In the genomic region with DNA sequence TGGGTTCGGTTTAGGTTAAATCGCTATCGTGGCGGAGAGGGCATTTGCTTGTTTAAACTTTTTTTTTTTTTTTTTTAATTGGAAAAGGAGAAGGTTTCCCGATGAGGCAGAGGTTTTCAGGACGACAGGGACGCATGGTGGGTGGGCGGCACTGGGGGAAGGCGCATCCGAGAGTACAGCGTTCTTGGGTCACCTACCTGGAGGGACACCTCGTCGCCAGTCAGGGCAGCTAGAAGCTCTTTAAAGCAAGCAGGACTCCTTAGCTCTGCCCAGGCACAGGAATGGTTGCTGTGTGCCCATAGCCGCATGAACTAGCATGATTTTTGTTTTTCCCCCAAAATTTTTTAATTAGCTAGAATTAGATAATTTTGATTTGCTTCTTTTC, we compare ENCODE assay signal across 10 cellular contexts. TPM values are rescaled to one million over a fixed set of nuclear protein-coding genes. Genes with fewer than 3 reads are reported as not detected.
DNase-seq lines count a peak whose midpoint lies in the region; ATAC-seq and TF ChIP-seq lines count a peak whose summit lies in the region.
"Had no signal": no experiment of that assay in that cellular context is flagged by ENCODE, and none has a peak within 500 bp of the region (broad histone marks: within the 10 kb centered on the region; RNA-seq: fewer than 3 reads in every experiment).

No MANE protein-coding gene starts in this region.

- H3K27ac ChIP-seq in iPS-18a (ENCODE audit: low read length) (no peak overlapping the region), gastrocnemius medialis (peak overlapping the region; percentile 80 to 94 (median 82)), brain microvascular endothelial cell (no peak overlapping the region)

- H3K4me3 Mint-ChIP-seq in WTC11, result peak overlapping the region; percentile 65

- DNase-seq in WTC11 (ENCODE audit: low spot score) (no peak), gastrocnemius medialis (no peak), brain microvascular endothelial cell (no peak)
- DNase-seq in activated effector memory CD4-positive, alpha-beta T cell treated with Interleukin-2 at 50 U/mL for 16 hours, result no peak
- DNase-seq: NCI-H187 had no signal

- H3K9ac ChIP-seq in iPS-18a (ENCODE audit: low read length), result no peak overlapping the region

- H3K36me3 Mint-ChIP-seq in WTC11, result no peaks in the 10 kb centered on the region

- H3K27ac Mint-ChIP-seq in WTC11, result no peak overlapping the region

- POLR2A ChIA-PET in WTC11 (lab: Charles Lee), result no interaction called here

- intact Hi-C loops in gastrocnemius medialis (cut with DNase I; ENCODE audit: low total_unique reads), result loop anchor here (5.0 to 10.0 kb wide), 6 partner anchors 48 to 596 kb away; partner anchors contain the start of genes FAM210A, PTPN2 and RNMT

- H3K27me3 ChIP-seq in iPS-18a (ENCODE audit: control insufficient read depth, insufficient read depth, low read length) (peaks cover 56% of the 10 kb centered on the region), gastrocnemius medialis (no peaks in the 10 kb centered on the region), brain microvascular endothelial cell (replicated peaks) (peaks cover 64% of the 10 kb centered on the region)

- no peak for TF ChIP-seq POLR2A in gastrocnemius medialis (IDR thresholded peaks at IDR 0.05)

- H3K4me1 ChIP-seq in iPS-18a (ENCODE audit: control insufficient read depth, low read depth, low read length) (peaks cover 15% of the 10 kb centered on the region), gastrocnemius medialis (peaks cover 60 to 62% of the 10 kb centered on the region in 2 donors)

- CTCF ChIA-PET in WTC11 (lab: Charles Lee), result interaction anchor here (1.4 to 4.6 kb wide), 3 partner anchors 32 to 106 kb away, joined by 3 to 25 read pairs (median 8); no protein-coding TSS in a partner anchor

- no peaks in the 10 kb centered on the region for H3K9me3 Mint-ChIP-seq in WTC11

- in situ Hi-C loops in gastrocnemius medialis (cut with MboI; ENCODE audit: low sequenced_read_pairs in 4 of 4), result loop anchor here (10.0 to 25.0 kb wide), 5 partner anchors 56 to 493 kb away; no protein-coding TSS in a partner anchor
- in situ Hi-C loops in brain microvascular endothelial cell (cut with HindIII; ENCODE audit: low pct_ligation_motif_present, low sequenced_read_pairs), result no loop called here

- H3K4me3 ChIP-seq in GM08714 (ENCODE audit: low read length) (0 out of 2 replicates have a peak overlapping the region, but pooled peaks have one; percentile 12), iPS-18a (ENCODE audit: low read length) (peak overlapping the region; percentile 65), gastrocnemius medialis (peak overlapping the region; percentile 65 to 90 (median 80)), brain microvascular endothelial cell (ENCODE audit: low read depth, low read length) (no peak overlapping the region)

- TF ChIP-seq CTCF in WTC11 (IDR thresholded peaks at IDR 0.05), result no peak
- TF ChIP-seq CTCF in gastrocnemius medialis (IDR thresholded peaks at IDR 0.05 in 4 of 5, conservative IDR thresholded peaks at IDR 0.05 in 1 of 5), result no peak
- no peak for TF ChIP-seq CTCF in brain microvascular endothelial cell (IDR thresholded peaks at IDR 0.05; ENCODE audit: low read depth, low read length, missing control alignments)

- ATAC-seq in WTC11 (no peak), gastrocnemius medialis (no peak), HG03520 (IDR thresholded peaks at IDR 0.05; ENCODE audit: unreplicated experiment) (no peak), HG03280 (IDR thresholded peaks at IDR 0.05; ENCODE audit: unreplicated experiment) (no peak)
- ATAC-seq: GM12878 had no signal

- no peaks in the 10 kb centered on the region for H3K9me3 ChIP-seq in iPS-18a (ENCODE audit: control insufficient read depth, low read depth, low read length)
- H3K9me3 ChIP-seq in gastrocnemius medialis, result no peaks in the 10 kb centered on the region

- peaks cover 54% of the 10 kb centered on the region for H3K27me3 Mint-ChIP-seq in WTC11 (ENCODE audit: low read depth)

- H3K36me3 ChIP-seq in iPS-18a (ENCODE audit: control insufficient read depth, low read depth, low read length) (no peaks in the 10 kb centered on the region), gastrocnemius medialis (no peaks in the 10 kb centered on the region), brain microvascular endothelial cell (replicated peaks) (no peaks in the 10 kb centered on the region)

- peaks cover 40% of the 10 kb centered on the region for H3K4me1 Mint-ChIP-seq in WTC11

TF ChIP-seq in WTC11, 78 proteins besides CTCF, POLR2A, EP300 and RAD21:
- no peak for TF ChIP-seq NR3C1 (CRISPR knock-in tag; conservative IDR thresholded peaks at IDR 0.05; ENCODE audit: low read depth)
- no peak for TF ChIP-seq MYBL2 (CRISPR knock-in tag; IDR thresholded peaks at IDR 0.05)
- TF ChIP-seq, protein P1, sequence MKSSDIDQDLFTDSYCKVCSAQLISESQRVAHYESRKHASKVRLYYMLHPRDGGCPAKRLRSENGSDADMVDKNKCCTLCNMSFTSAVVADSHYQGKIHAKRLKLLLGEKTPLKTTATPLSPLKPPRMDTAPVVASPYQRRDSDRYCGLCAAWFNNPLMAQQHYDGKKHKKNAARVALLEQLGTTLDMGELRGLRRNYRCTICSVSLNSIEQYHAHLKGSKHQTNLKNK (CRISPR knock-in tag; IDR thresholded peaks at IDR 0.05), result no peak
- no peak for TF ChIP-seq RELA (CRISPR knock-in tag; IDR thresholded peaks at IDR 0.05; ENCODE audit: borderline replicate concordance)
- no peak for TF ChIP-seq ATF1 (CRISPR knock-in tag; IDR thresholded peaks at IDR 0.05)
- no peak for TF ChIP-seq ATF6 (CRISPR knock-in tag; IDR thresholded peaks at IDR 0.05)
- no peak for TF ChIP-seq ARID4B (CRISPR knock-in tag; IDR thresholded peaks at IDR 0.05; ENCODE audit: borderline replicate concordance)
- TF ChIP-seq E2F4 (CRISPR knock-in tag; IDR thresholded peaks at IDR 0.05; ENCODE audit: borderline replicate concordance, low read depth), result no peak
- no peak for TF ChIP-seq MXD4 (CRISPR knock-in tag; IDR thresholded peaks at IDR 0.05; ENCODE audit: borderline replicate concordance)
- no peak for TF ChIP-seq NR1H2 (CRISPR knock-in tag; IDR thresholded peaks at IDR 0.05)
- TF ChIP-seq FOXP1 (CRISPR knock-in tag; IDR thresholded peaks at IDR 0.05; ENCODE audit: borderline replicate concordance), result no peak

RNA-seq across cellular contexts. Expression of gene LDLRAD4, which starts 0.4 kb away (rescaled TPM):
- 2.9 to 6.2 TPM (median 3.0 TPM) in 3 replicates for total RNA-seq in WTC11 (2021)
- total RNA-seq in gastrocnemius medialis, result 10 to 100 TPM in 1 of 4 donors, 1 to 10 TPM in 3; 3.9 to 11.1 (median 6.5) TPM

Comparison
In these comparisons a context has a peak if more than half of its experiments do, and no peak if none do; other contexts are left out.
1. H3K27ac ChIP-seq: peak in gastrocnemius medialis (4 of 4); none in iPS-18a (single experiment) and brain microvascular endothelial cell (single experiment).